ENCODE assay signal across 1 cellular context in the genomic region with DNA sequence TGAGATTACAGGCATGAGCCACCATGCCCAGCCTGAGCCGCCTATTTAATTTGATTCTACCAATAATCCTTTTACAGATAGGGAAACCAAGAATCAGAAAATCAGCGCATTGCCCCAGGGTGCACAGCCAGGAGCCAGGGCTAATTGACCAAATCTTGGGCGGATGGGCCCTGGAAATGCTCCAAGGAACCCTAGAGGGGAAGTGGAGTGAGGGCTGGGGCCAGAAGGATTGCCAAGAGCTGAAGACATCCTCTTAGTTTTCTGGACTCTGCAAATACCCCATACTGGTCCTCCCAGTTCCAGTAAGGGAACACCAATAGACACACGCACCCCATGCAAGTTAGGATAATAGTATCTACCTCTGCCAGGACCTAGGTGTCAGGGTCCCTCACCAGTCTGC.
TF ChIP-seq lines count a peak whose summit lies in the region.

No MANE protein-coding gene starts in this region.

TF ChIP-seq in GM23338, 12 proteins besides CTCF, POLR2A, EP300 and RAD21 (continued from another document):
- TF ChIP-seq ZNF462 (CRISPR knock-in tag; IDR thresholded peaks at IDR 0.05) (no peak), ZNF331 (CRISPR knock-in tag; IDR thresholded peaks at IDR 0.05; ENCODE audit: low read depth) (no peak)
TF ChIP-seq in GM23338: peak in this region for 0.
